ENCODE assay signal across 1 cellular context in genomic region chr3:72372161-72372560, GRCh38.
TF ChIP-seq lines count a peak whose summit lies in the region.

No MANE protein-coding gene starts in this region.

TF ChIP-seq in HCT116, 20 proteins besides CTCF, POLR2A, EP300 and RAD21 (continued from another document):
- TF ChIP-seq ELF1 (IDR thresholded peaks at IDR 0.05; ENCODE audit: borderline replicate concordance, low read depth) (no peak), SRF (IDR thresholded peaks at IDR 0.05; ENCODE audit: low read depth) (no peak), ATF3 (IDR thresholded peaks at IDR 0.05) (no peak), MAX (IDR thresholded peaks at IDR 0.05) (no peak), ZFX (IDR thresholded peaks at IDR 0.05) (no peak), POLR2AphosphoS5 (IDR thresholded peaks at IDR 0.05; ENCODE audit: low read depth, low read length) (no peak), SP1 (IDR thresholded peaks at IDR 0.05; ENCODE audit: low read depth) (no peak), JUND (IDR thresholded peaks at IDR 0.05) (no peak), REST (IDR thresholded peaks at IDR 0.05; ENCODE audit: low read depth) (no peak), EGR1 (IDR thresholded peaks at IDR 0.05; ENCODE audit: low read depth) (no peak), EZH2phosphoT487 (IDR thresholded peaks at IDR 0.05; ENCODE audit: borderline replicate concordance) (no peak), ZNF274 (IDR thresholded peaks at IDR 0.05; ENCODE audit: low read depth, low read length) (no peak), EZH2 (IDR thresholded peaks at IDR 0.05) (no peak), CBX3 (IDR thresholded peaks at IDR 0.05; ENCODE audit: low read depth) (no peak), TCF7L2 (IDR thresholded peaks at IDR 0.05; ENCODE audit: borderline replicate concordance, extremely low read depth, insufficient read depth, insufficient read length) (no peak)
